25 cellular contexts compared by ENCODE assay signal in genomic region chr15:39075756-39076341, GRCh38.
"Had no signal": no experiment of that assay in that cellular context is flagged by ENCODE, and none has a peak within 500 bp of the region (broad histone marks: within the 10 kb centered on the region; RNA-seq: fewer than 3 reads in every experiment).

No MANE protein-coding gene starts in this region.

- H3K4me3 ChIP-seq: colonic mucosa, left lung, prostate gland, right atrium auricular region, skin epidermis, thoracic aorta, upper lobe of right lung had no signal

- H3K36me3 Mint-ChIP-seq: activated naive CD8-positive, alpha-beta T cell treated with anti-CD3 and anti-CD28 coated beads, Interleukin-2, amount 10 ng/mL, durations not matched to agents 7 days and 5 days; stimulated activated naive B cell treated with anti-CD40 and anti-IgM and Interleukin-4, amounts not matched to agents 10 μg/mL and 1 μg/mL and 100 μg/mL, for 72 hours had no signal

- H3K4me1 ChIP-seq: left lung, prostate gland, upper lobe of right lung had no signal

- DNase-seq: activated CD4-positive, alpha-beta T cell treated with anti-CD3 and anti-CD28 coated beads, Interleukin-2, amount 10 ng/mL, durations not matched to agents 7 days and 5 days; activated CD8-positive, alpha-beta T cell treated with anti-CD3 and anti-CD28 coated beads, Interleukin-2, amount 10 ng/mL, durations not matched to agents 7 days and 5 days; activated naive CD4-positive, alpha-beta T cell treated with Interleukin-2 at 50 U/mL for 16 hours; activated naive CD8-positive, alpha-beta T cell treated with anti-CD3 and anti-CD28 coated beads, Interleukin-2, amount 10 ng/mL, durations not matched to agents 7 days and 5 days; activated T-cell treated with anti-CD3 and anti-CD28 coated beads, Interleukin-2, amount 50 U/mL, for 24 hours; brain microvascular endothelial cell; colonic mucosa; endodermal cell; head of caudate nucleus; kidney; left lung; midbrain; stimulated activated CD4-positive, alpha-beta T cell treated with anti-CD3 and anti-CD28 coated beads, Interleukin-4, amount 100 ng/mL, for 24 hours; stimulated activated naive B cell treated with anti-CD40 and anti-IgM and Interleukin-4, amounts not matched to agents 10 μg/mL and 1 μg/mL and 100 μg/mL, for 72 hours; upper lobe of right lung had no signal

- ATAC-seq: activated CD4-positive, CD25-positive, alpha-beta regulatory T cell treated with anti-CD3 and anti-CD28 coated beads, Interleukin-2, amount 50 U/mL, for 24 hours; activated CD8-positive, alpha-beta T cell treated with anti-CD3 and anti-CD28 coated beads, Interleukin-2, amount 10 ng/mL, durations not matched to agents 7 days and 5 days; left lung; stimulated activated naive B cell treated with anti-CD40 and anti-IgM and Interleukin-4, amounts not matched to agents 10 μg/mL and 1 μg/mL and 100 μg/mL, for 72 hours; upper lobe of right lung had no signal

- H3K27ac ChIP-seq: brain microvascular endothelial cell, colonic mucosa, epithelial cell of prostate, left lung, prostate gland, right atrium auricular region, skin epidermis, thoracic aorta, upper lobe of right lung had no signal

- H3K36me3 ChIP-seq: brain microvascular endothelial cell, colonic mucosa, left lung, prostate gland, right atrium auricular region, thoracic aorta, upper lobe of right lung had no signal

- H3K4me3 Mint-ChIP-seq: activated CD4-positive, alpha-beta T cell treated with anti-CD3 and anti-CD28 coated beads, Interleukin-2, amount 10 ng/mL, durations not matched to agents 7 days and 5 days; activated CD8-positive, alpha-beta T cell treated with anti-CD3 and anti-CD28 coated beads, Interleukin-2, amount 10 ng/mL, durations not matched to agents 7 days and 5 days; activated naive CD8-positive, alpha-beta T cell treated with anti-CD3 and anti-CD28 coated beads, Interleukin-2, amount 10 ng/mL, durations not matched to agents 7 days and 5 days; activated T-cell treated with anti-CD3 and anti-CD28 coated beads, Interleukin-2, amount 50 U/mL, for 24 hours; central memory CD8-positive, alpha-beta T cell; endodermal cell; nephron; stimulated activated naive B cell treated with anti-CD40 and anti-IgM and Interleukin-4, amounts not matched to agents 10 μg/mL and 1 μg/mL and 100 μg/mL, for 72 hours; T-helper 1 cell treated with Interleukin-12 subunit alpha and Interleukin-12 subunit beta and Interleukin-4 antibody, amounts not matched to agents 30 μg/mL and 1 μg/mL, for 36 hours had no signal

- H3K27me3 ChIP-seq: brain microvascular endothelial cell, colonic mucosa, left lung, right atrium auricular region, upper lobe of right lung had no signal

- H3K4me1 Mint-ChIP-seq: activated CD4-positive, alpha-beta T cell treated with anti-CD3 and anti-CD28 coated beads, Interleukin-2, amount 10 ng/mL, durations not matched to agents 7 days and 5 days; activated naive CD8-positive, alpha-beta T cell treated with anti-CD3 and anti-CD28 coated beads, Interleukin-2, amount 10 ng/mL, durations not matched to agents 7 days and 5 days; central memory CD8-positive, alpha-beta T cell; stimulated activated naive B cell treated with anti-CD40 and anti-IgM and Interleukin-4, amounts not matched to agents 10 μg/mL and 1 μg/mL and 100 μg/mL, for 72 hours had no signal

- H3K9me3 ChIP-seq: colonic mucosa, left lung, prostate gland, right atrium auricular region, thoracic aorta, upper lobe of right lung had no signal

- H3K27ac Mint-ChIP-seq: activated CD4-positive, alpha-beta T cell treated with anti-CD3 and anti-CD28 coated beads, Interleukin-2, amount 10 ng/mL, durations not matched to agents 7 days and 5 days; activated CD8-positive, alpha-beta T cell treated with anti-CD3 and anti-CD28 coated beads, Interleukin-2, amount 10 ng/mL, durations not matched to agents 7 days and 5 days; activated naive CD8-positive, alpha-beta T cell treated with anti-CD3 and anti-CD28 coated beads, Interleukin-2, amount 10 ng/mL, durations not matched to agents 7 days and 5 days; activated T-cell treated with anti-CD3 and anti-CD28 coated beads, Interleukin-2, amount 50 U/mL, for 24 hours; activated T-helper 2 cell treated with anti-CD3 and anti-CD28 coated beads, Interferon-gamma antibody, Interleukin-2, Interleukin-4, amounts not matched to agents 10 μg/mL and 5 μg/mL and 100 μg/mL, durations not matched to agents 14 hours and 24 hours and 36 hours; endodermal cell; nephron; stimulated activated naive B cell treated with anti-CD40 and anti-IgM and Interleukin-4, amounts not matched to agents 10 μg/mL and 1 μg/mL and 100 μg/mL, for 72 hours; T-helper 1 cell treated with Interleukin-12 subunit alpha and Interleukin-12 subunit beta and Interleukin-4 antibody, amounts not matched to agents 30 μg/mL and 1 μg/mL, for 36 hours had no signal

- H3K9me3 Mint-ChIP-seq: activated CD4-positive, alpha-beta T cell treated with anti-CD3 and anti-CD28 coated beads, Interleukin-2, amount 10 ng/mL, durations not matched to agents 7 days and 5 days; activated naive CD8-positive, alpha-beta T cell treated with anti-CD3 and anti-CD28 coated beads, Interleukin-2, amount 10 ng/mL, durations not matched to agents 7 days and 5 days; activated T-cell treated with anti-CD3 and anti-CD28 coated beads, Interleukin-2, amount 50 U/mL, for 24 hours; activated T-helper 2 cell treated with anti-CD3 and anti-CD28 coated beads, Interferon-gamma antibody, Interleukin-2, Interleukin-4, amounts not matched to agents 10 μg/mL and 5 μg/mL and 100 μg/mL, durations not matched to agents 14 hours and 24 hours and 36 hours; central memory CD8-positive, alpha-beta T cell; endodermal cell; nephron; T-helper 1 cell treated with Interleukin-12 subunit alpha and Interleukin-12 subunit beta and Interleukin-4 antibody, amounts not matched to agents 30 μg/mL and 1 μg/mL, for 36 hours had no signal
